ENCODE assay signal across 22 cellular contexts in the genomic region with DNA sequence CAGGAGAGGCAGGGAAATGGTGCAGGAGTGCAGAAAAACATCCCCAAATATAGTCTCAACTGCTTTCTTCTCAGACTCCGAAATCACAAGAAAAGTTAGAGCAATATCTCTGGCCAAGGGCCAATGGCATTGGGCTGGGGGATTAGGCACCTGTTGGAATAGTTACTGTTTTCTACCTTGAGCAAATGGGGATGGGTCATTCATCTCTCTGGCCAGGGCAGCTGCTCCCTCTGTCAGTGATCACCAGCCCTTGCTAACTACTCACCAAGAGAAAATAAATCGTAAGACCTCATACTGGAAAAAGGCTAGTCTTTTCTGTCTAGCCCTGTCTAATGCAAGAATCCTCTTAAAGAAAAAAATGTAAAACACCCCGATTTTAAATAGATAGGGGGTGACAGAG. TPM values are rescaled to one million over a fixed set of nuclear protein-coding genes. Genes with fewer than 3 reads are reported as not detected.
"Had no signal": no experiment of that assay in that cellular context is flagged by ENCODE, and none has a peak within 500 bp of the region (broad histone marks: within the 10 kb centered on the region; RNA-seq: fewer than 3 reads in every experiment).

No MANE protein-coding gene starts in this region.

- H3K9me3 ChIP-seq: colonic mucosa had no signal

- H3K9me3 Mint-ChIP-seq: endodermal cell; natural killer cell treated with Interleukin-12 subunit alpha and Interleukin-12 subunit beta and Interleukin-15 and Interleukin-18, amount 100 ng/mL, for 72 hours had no signal

- H3K4me1 ChIP-seq: colonic mucosa had no signal

- H3K27ac ChIP-seq: colonic mucosa had no signal

- H3K36me3 ChIP-seq: colonic mucosa, heart left ventricle had no signal

- H3K27me3 ChIP-seq: colonic mucosa, heart left ventricle had no signal

- H3K4me3 Mint-ChIP-seq: endodermal cell; mesothelial cell of epicardium; natural killer cell treated with Interleukin-12 subunit alpha and Interleukin-12 subunit beta and Interleukin-15 and Interleukin-18, amount 100 ng/mL, for 72 hours had no signal

- H3K4me1 Mint-ChIP-seq: mesothelial cell of epicardium had no signal

- DNase-seq: cerebellar nuclear complex; colonic mucosa; effector CD4-positive, alpha-beta T cell; endodermal cell; erythroblast; foreskin melanocyte; heart left ventricle; hypothalamus; kidney glomerular epithelial cell; stimulated activated CD4-positive, alpha-beta T cell treated with anti-CD3 and anti-CD28 coated beads, Interleukin-2, amount 100 ng/mL, for 48 hours; stimulated activated naive CD4-positive, alpha-beta T cell treated with Interleukin-2 at 50 U/mL for 16 hours; trophoblast cell had no signal

- H3K4me3 ChIP-seq: colonic mucosa, heart left ventricle, smooth muscle cell had no signal

- H3K4me2 ChIP-seq: smooth muscle cell had no signal

- FAIRE-seq: endothelial cell of umbilical vein, islet of Langerhans had no signal

- ATAC-seq: natural killer cell treated with Interleukin-12 subunit alpha and Interleukin-12 subunit beta and Interleukin-15 and Interleukin-18, amount 100 ng/mL, for 72 hours had no signal

- H3K27ac Mint-ChIP-seq: endodermal cell; mesothelial cell of epicardium; natural killer cell treated with Interleukin-12 subunit alpha and Interleukin-12 subunit beta and Interleukin-15 and Interleukin-18, amount 100 ng/mL, for 72 hours had no signal

- H3K36me3 Mint-ChIP-seq: mesothelial cell of epicardium; natural killer cell treated with Interleukin-12 subunit alpha and Interleukin-12 subunit beta and Interleukin-15 and Interleukin-18, amount 100 ng/mL, for 72 hours had no signal

RNA-seq across cellular contexts. Expression of a gene that starts 10.9 kb away (rescaled TPM):
- total RNA-seq: dermis microvascular lymphatic vessel endothelial cell, endothelial cell of umbilical vein, glomerular endothelial cell, heart left ventricle, mucosa of gallbladder, osteoblast, pulmonary artery endothelial cell had no signal
- polyA plus RNA-seq: endothelial cell of umbilical vein, heart left ventricle had no signal
